18 cellular contexts compared by ENCODE assay signal in genomic region chr5:5521029-5521428, GRCh38.
"Had no signal": no experiment of that assay in that cellular context is flagged by ENCODE, and none has a peak within 500 bp of the region (broad histone marks: within the 10 kb centered on the region; RNA-seq: fewer than 3 reads in every experiment).

No MANE protein-coding gene starts in this region.

- ATAC-seq: gastroesophageal sphincter; left lobe of liver; mucosa of descending colon; naive thymus-derived CD8-positive, alpha-beta T cell; right cardiac atrium had no signal

- H3K4me1 ChIP-seq: esophagus squamous epithelium, gastroesophageal sphincter had no signal

- H3K4me2 ChIP-seq: smooth muscle cell had no signal

- H3K27me3 ChIP-seq: esophagus squamous epithelium, gastroesophageal sphincter, neutrophil had no signal

- H3K27ac ChIP-seq: epithelial cell of prostate, esophagus squamous epithelium, gastroesophageal sphincter, neutrophil had no signal

- H3K4me3 Mint-ChIP-seq: naive thymus-derived CD8-positive, alpha-beta T cell had no signal

- H3K36me3 ChIP-seq: esophagus squamous epithelium, gastroesophageal sphincter, neutrophil had no signal

- H3K9me3 ChIP-seq: esophagus squamous epithelium, gastroesophageal sphincter, mucosa of descending colon, neutrophil had no signal

- DNase-seq: effector memory CD4-positive, alpha-beta T cell; esophagus squamous epithelium; foreskin fibroblast; glutamatergic neuron; islet precursor cell; mammary epithelial cell; mucosa of descending colon; naive thymus-derived CD8-positive, alpha-beta T cell; posterior cingulate gyrus; right cardiac atrium; stimulated activated CD4-positive, alpha-beta T cell treated with anti-CD3 and anti-CD28 coated beads, Interleukin-2, amount 100 ng/mL, for 48 hours; stimulated activated naive CD4-positive, alpha-beta T cell treated with Interleukin-2 at 50 U/mL for 16 hours; trophoblast cell had no signal

- H3K4me3 ChIP-seq: esophagus squamous epithelium, gastroesophageal sphincter, mucosa of descending colon, smooth muscle cell had no signal
